ENCODE assay signal across 9 cellular contexts in the genomic region with DNA sequence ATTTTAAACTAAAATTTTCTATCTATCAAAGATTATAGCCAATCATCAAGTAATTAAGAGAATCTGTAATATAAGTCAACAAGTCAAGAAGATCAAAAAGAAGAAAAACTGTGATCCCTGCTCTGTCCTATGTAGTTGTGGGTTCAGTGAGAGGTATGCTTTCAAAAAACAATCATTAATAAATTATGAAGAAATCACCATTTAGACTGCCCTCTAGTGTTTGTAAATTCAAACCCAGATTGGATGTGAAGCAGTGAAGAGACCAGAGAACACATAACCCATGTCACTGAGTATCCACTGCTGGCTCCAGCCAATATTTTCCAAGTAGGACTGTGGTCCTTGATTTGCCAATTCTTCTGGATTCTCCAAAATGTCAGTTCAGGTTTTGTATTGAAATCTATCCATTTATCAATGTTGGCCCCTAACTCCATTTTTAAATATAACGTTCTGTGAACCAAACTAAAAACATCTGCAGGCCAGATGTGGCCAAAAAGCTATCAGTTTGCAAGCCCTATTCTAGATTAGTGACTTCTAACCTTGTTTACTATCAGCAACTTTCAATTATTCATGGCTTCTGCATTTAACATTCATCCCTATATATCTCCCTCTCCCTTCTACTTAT.
DNase-seq lines count a peak whose midpoint lies in the region; ATAC-seq and TF ChIP-seq lines count a peak whose summit lies in the region.
"Had no signal": no experiment of that assay in that cellular context is flagged by ENCODE, and none has a peak within 500 bp of the region (broad histone marks: within the 10 kb centered on the region; RNA-seq: fewer than 3 reads in every experiment).

No MANE protein-coding gene starts in this region.

- H3K4me1 ChIP-seq in H9 (ENCODE audit: insufficient read depth, low read length): no peaks in the 10 kb centered on the region
- peaks cover 0 to 3% (median 0%) of the 10 kb centered on the region in 4 donors for H3K4me1 ChIP-seq in esophagus muscularis mucosa

- H2BK5ac ChIP-seq in H9 (ENCODE audit: insufficient read length, low read length): no peak overlapping the region

- no peak overlapping the region for H2BK15ac ChIP-seq in H9 (ENCODE audit: low read depth, low read length)

- H3K18ac ChIP-seq in H9 (ENCODE audit: insufficient read length, low read depth, low read length): no peak overlapping the region

- DNase-seq in H9 (no peak), NCI-H526 treated with DMSO at 0.1 percent for 48 hours (lab: John Stamatoyannopoulos, UW) (peak; percentile 24), esophagus muscularis mucosa (ENCODE audit: extremely low spot score) (no peak), putamen (ENCODE audit: low spot score) (peak; percentile 6), NCI-H1930 (lab: John Stamatoyannopoulos, UW) (no peak)
- DNase-seq in stimulated activated CD4-positive, alpha-beta T cell treated with anti-CD3 and anti-CD28 coated beads, Interleukin-4, amount 100 ng/mL, for 24 hours: no peak

- TF ChIP-seq CTCF in H9 (conservative IDR thresholded peaks at IDR 0.05): peak; percentile 65
- TF ChIP-seq CTCF in esophagus muscularis mucosa (IDR thresholded peaks at IDR 0.05): peak; percentile 16 to 57 (median 37)

- H3K27me3 ChIP-seq in H9 (ENCODE audit: insufficient read depth, low read length) (no peaks in the 10 kb centered on the region), esophagus muscularis mucosa (no peaks in the 10 kb centered on the region)

- H4K20me1 ChIP-seq in H9 (ENCODE audit: control insufficient read depth, insufficient read depth, insufficient read length): no peaks in the 10 kb centered on the region

- H3K56ac ChIP-seq in H9 (ENCODE audit: insufficient read length, low read depth, low read length): no peak overlapping the region

- H3K9me3 ChIP-seq in H9 (ENCODE audit: control insufficient read depth, low read depth, low read length) (no peaks in the 10 kb centered on the region), esophagus muscularis mucosa (no peaks in the 10 kb centered on the region)

- no peaks in the 10 kb centered on the region for H3K79me1 ChIP-seq in H9 (ENCODE audit: insufficient read depth, low read depth, low read length, poor library complexity, severe bottlenecking)

- no peaks in the 10 kb centered on the region for H3K79me2 ChIP-seq in H9 (ENCODE audit: insufficient read depth, low read length)

- H3K14ac ChIP-seq in H9 (ENCODE audit: insufficient read depth, low read length): no peak overlapping the region

- TF ChIP-seq EP300 in esophagus muscularis mucosa (IDR thresholded peaks at IDR 0.05): no peak

- peaks cover 7 to 16% (median 9%) of the 10 kb centered on the region in 3 experiments; a peak in 6 of 7 replicates for H3K36me3 Mint-ChIP-seq in H9 (ENCODE audit: insufficient read depth in 1 of 3, low read depth in 3 of 3)
- H3K36me3 Mint-ChIP-seq: IgD-negative memory B cell had no signal

- peaks cover 10 to 14% of the 10 kb centered on the region in 2 experiments for H3K4me1 Mint-ChIP-seq in H9
- H3K4me1 Mint-ChIP-seq: IgD-negative memory B cell had no signal

- intact Hi-C loops in esophagus muscularis mucosa (cut with DNase I): no loop called here

- H3K36me3 ChIP-seq in esophagus muscularis mucosa: no peaks in the 10 kb centered on the region

- H3K4ac ChIP-seq in H9 (ENCODE audit: low read depth, low read length): no peak overlapping the region

- no peak overlapping the region for H2AFZ ChIP-seq in H9 (ENCODE audit: low read length)

- no peak overlapping the region for H3K4me2 ChIP-seq in H9 (ENCODE audit: insufficient read depth, insufficient read length, low read length)

- H4K91ac ChIP-seq in H9 (ENCODE audit: insufficient read length, low read depth, low read length): no peak overlapping the region

- H2BK20ac ChIP-seq in H9 (ENCODE audit: low read depth, low read length, poor library complexity, severe bottlenecking): no peak overlapping the region

- peaks cover 10% of the 10 kb centered on the region in 2 experiments for H3K9me3 Mint-ChIP-seq in H9

- no peak overlapping the region for H3K9ac ChIP-seq in H9 (ENCODE audit: extremely low read depth, insufficient read length, low read length)

- no peak overlapping the region for H3K4me3 ChIP-seq in esophagus muscularis mucosa

- H3K27ac ChIP-seq in H9 (ENCODE audit: insufficient read length, low read depth, low read length): no peak overlapping the region
- H3K27ac ChIP-seq in esophagus muscularis mucosa (replicated peaks in 1 of 4): no peak overlapping the region

- H4K8ac ChIP-seq in H9 (replicated peaks; ENCODE audit: insufficient read length, low read depth, low read length): no peak overlapping the region

- H3K27ac Mint-ChIP-seq in H9: no peak overlapping the region
- H3K27ac Mint-ChIP-seq: IgD-negative memory B cell had no signal

- H4K5ac ChIP-seq in H9 (ENCODE audit: insufficient read length, low read depth, low read length): no peak overlapping the region

- H3K4me3 Mint-ChIP-seq in H9: no peak overlapping the region
- H3K4me3 Mint-ChIP-seq: IgD-negative memory B cell had no signal

- H3K23ac ChIP-seq in H9 (ENCODE audit: insufficient read length, low read depth, low read length): no peak overlapping the region

- no peak for TF ChIP-seq POLR2A in esophagus muscularis mucosa (IDR thresholded peaks at IDR 0.05; ENCODE audit: low read depth)

- ATAC-seq in GM19395 (IDR thresholded peaks at IDR 0.05; ENCODE audit: unreplicated experiment) (no peak), HG03520 (IDR thresholded peaks at IDR 0.05; ENCODE audit: unreplicated experiment) (no peak)

- H2BK12ac ChIP-seq in H9 (ENCODE audit: insufficient read length, low read depth, low read length): no peak overlapping the region

- H3K27me3 Mint-ChIP-seq in H9 (ENCODE audit: low read depth): no peaks in the 10 kb centered on the region
- H3K27me3 Mint-ChIP-seq: IgD-negative memory B cell had no signal

- no CpG with 5 or more reads among the region's 1 CpG for WGBS in H9 (ENCODE audit: extremely low coverage, insufficient read length, low lambda C conversion rate)
- whole genome bisulfite sequencing in esophagus muscularis mucosa: 33% methylated on average over 1 of the region's 1 CpG

- H2AK5ac ChIP-seq in H9 (ENCODE audit: insufficient read length, low read length): no peak overlapping the region

- no peak overlapping the region for H3T11ph ChIP-seq in H9 (ENCODE audit: low read length)

- H3K23me2 ChIP-seq in H9 (ENCODE audit: insufficient read length, low read depth, low read length, poor library complexity, severe bottlenecking): no peaks in the 10 kb centered on the region

- no peak overlapping the region for H2BK120ac ChIP-seq in H9 (ENCODE audit: low read depth, low read length, poor library complexity, severe bottlenecking)

Comparison
In these comparisons a context has a peak if more than half of its experiments do, and no peak if none do; other contexts are left out.
1. DNase-seq: peak in NCI-H526 treated with DMSO at 0.1 percent for 48 hours (single experiment) and putamen (single experiment); none in H9 (single experiment), esophagus muscularis mucosa (single experiment), stimulated activated CD4-positive, alpha-beta T cell treated with anti-CD3 and anti-CD28 coated beads, Interleukin-4, amount 100 ng/mL, for 24 hours (single experiment) and NCI-H1930 (0 of 2).